Comparison of ENCODE assay signal across 8 cellular contexts in genomic region chr7:134016223-134016941, GRCh38.
DNase-seq lines count a peak whose midpoint lies in the region; ATAC-seq and TF ChIP-seq lines count a peak whose summit lies in the region.

No MANE protein-coding gene starts in this region.

- no peaks in the 10 kb centered on the region for H3K27me3 Mint-ChIP-seq in HFFc6 (ENCODE audit: insufficient read depth)

- H3K9me3 ChIP-seq in psoas muscle: no peaks in the 10 kb centered on the region

- no peaks in the 10 kb centered on the region for H3K9me3 Mint-ChIP-seq in HFFc6

- no peak overlapping the region for H3K4me3 ChIP-seq in psoas muscle

- TF ChIP-seq CTCF in HFFc6 (IDR thresholded peaks at IDR 0.05) (peak; percentile 84), psoas muscle (IDR thresholded peaks at IDR 0.05) (peak; percentile 66)

- H3K36me3 Mint-ChIP-seq in HFFc6 (ENCODE audit: low read depth): no peaks in the 10 kb centered on the region

- H3K27ac ChIP-seq in psoas muscle: no peak overlapping the region

- no peak overlapping the region for H3K27ac Mint-ChIP-seq in HFFc6

- H3K4me1 ChIP-seq in psoas muscle: no peaks in the 10 kb centered on the region

- intact Hi-C loops in psoas muscle (cut with DNase I): no loop called here

- no peak overlapping the region for H3K4me3 Mint-ChIP-seq in HFFc6

- peak in 1 of 4 donors; percentile 67 for ATAC-seq in psoas muscle

- no peaks in the 10 kb centered on the region for H3K36me3 ChIP-seq in psoas muscle (ENCODE audit: insufficient read depth in 1 of 2, low read depth in 1 of 2)

- no peaks in the 10 kb centered on the region for H3K27me3 ChIP-seq in psoas muscle (ENCODE audit: insufficient read depth in 3 of 3, low read length in 2 of 3)

- 48 to 54% (median 51%) methylated on average over 4 of the region's 4 CpGs for WGBS in psoas muscle, 3 donors

- H3K4me1 Mint-ChIP-seq in HFFc6 (ENCODE audit: low read depth): peaks cover 10% of the 10 kb centered on the region

- DNase-seq in COLO668 (lab: John Stamatoyannopoulos, UW; ENCODE audit: unreplicated experiment): peak; percentile 43
- DNase-seq in HFFc6: no peak
- peak; percentile 55 for DNase-seq in RKO (ENCODE audit: low spot score)
- DNase-seq in fibroblast of the conjunctiva (ENCODE audit: low read depth): peak; percentile 3
- DNase-seq in psoas muscle: no peak
- no peak for DNase-seq in AML-193 (lab: John Stamatoyannopoulos, UW)
- DNase-seq in activated CD4-positive, CD25-positive, alpha-beta regulatory T cell (lab: John Stamatoyannopoulos, UW): no peak
- DNase-seq in NCI-H226: no peak

Comparison
In these comparisons a context has a peak if more than half of its experiments do, and no peak if none do; other contexts are left out.
1. DNase-seq: peak in COLO668 (single experiment), RKO (single experiment) and fibroblast of the conjunctiva (single experiment); none in HFFc6 (single experiment), psoas muscle (0 of 2), AML-193 (0 of 2), activated CD4-positive, CD25-positive, alpha-beta regulatory T cell (0 of 4) and NCI-H226 (single experiment).